8 cellular contexts compared by ENCODE assay signal in the genomic region with DNA sequence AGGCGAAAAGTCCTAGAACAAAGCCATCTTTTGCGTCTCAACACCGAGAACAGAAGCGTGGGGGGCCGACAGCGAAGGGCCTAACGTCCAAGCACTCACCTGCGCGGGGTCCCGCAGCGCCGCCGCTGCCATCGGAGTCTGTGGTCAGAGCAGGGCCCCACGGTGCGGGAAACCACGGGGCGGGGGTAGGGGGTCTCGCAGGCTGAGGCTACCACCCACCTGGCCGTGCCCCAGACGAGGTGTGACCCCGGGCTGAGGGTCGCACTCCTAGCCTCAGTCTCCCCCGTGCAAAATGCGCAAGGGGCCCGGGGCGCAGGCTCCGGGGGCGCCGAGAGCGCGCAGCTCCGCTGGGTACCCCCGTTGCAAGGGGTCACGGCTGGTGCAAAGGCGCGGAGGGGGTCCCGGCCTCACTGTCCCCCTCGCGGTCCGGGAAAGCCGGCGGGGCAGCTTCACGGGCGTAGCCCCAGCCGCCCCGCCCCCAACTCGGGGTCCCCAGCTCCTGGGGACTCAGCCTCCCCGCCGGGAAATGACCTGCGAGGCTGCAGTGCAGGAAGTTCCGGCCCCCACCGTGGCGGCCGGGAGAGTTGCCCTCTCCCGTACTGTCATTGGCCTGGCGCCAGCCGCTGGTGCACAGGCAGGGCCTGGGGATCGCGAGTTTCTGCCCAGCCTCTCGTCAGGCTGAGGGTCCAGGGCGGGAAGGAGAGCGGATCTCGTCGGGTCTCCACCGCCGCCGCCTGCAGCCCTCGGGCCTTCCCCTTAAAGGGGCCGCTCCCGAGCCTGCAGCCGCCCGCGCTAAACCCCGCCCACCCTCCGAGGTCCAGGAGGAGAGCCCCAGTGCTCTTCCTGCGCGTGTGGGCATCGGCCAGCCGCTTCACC. TPM values are rescaled to one million over a fixed set of nuclear protein-coding genes. Genes with fewer than 3 reads are reported as not detected.
DNase-seq lines count a peak whose midpoint lies in the region; ATAC-seq lines count a peak whose summit lies in the region.

Gene ZNF792 (minus strand): TSS at position 699 of the 876 bp plus-strand sequence. CDS start 567 bp downstream, at position 132.

- H3K4me1 ChIP-seq in NT2/D1 (ENCODE audit: insufficient read depth, insufficient read length) (no peaks in the 10 kb centered on the region), subcutaneous abdominal adipose tissue (ENCODE audit: control insufficient read depth in 5 of 5, insufficient read depth in 5 of 5, low read length in 5 of 5) (peaks cover 4 to 27% (median 26%) of the 10 kb centered on the region in 5 donors)

- H3K27ac ChIP-seq in subcutaneous abdominal adipose tissue (ENCODE audit: low read depth, low read length), result peak within 1 kb of the TSS; percentile 64

- peaks cover 43 to 50% (median 46%) of the 10 kb centered on the region in 3 donors for H3K36me3 Mint-ChIP-seq in naive thymus-derived CD8-positive, alpha-beta T cell

- H3K27me3 ChIP-seq in NT2/D1 (ENCODE audit: insufficient read depth, insufficient read length) (peaks cover 13% of the 10 kb centered on the region), subcutaneous abdominal adipose tissue (ENCODE audit: control insufficient read depth in 5 of 5, insufficient read depth in 4 of 5, low read length in 5 of 5) (no peaks in the 10 kb centered on the region)

- H3K36me3 ChIP-seq in NT2/D1 (ENCODE audit: insufficient read depth, insufficient read length, low read length), result peaks cover 14% of the 10 kb centered on the region
- peaks cover 0 to 25% (median 23%) of the 10 kb centered on the region in 5 donors for H3K36me3 ChIP-seq in subcutaneous abdominal adipose tissue (ENCODE audit: control insufficient read depth in 5 of 5, insufficient read depth in 5 of 5, low read length in 5 of 5)

- DNase-seq in A172 (ENCODE audit: low spot score), result peak; percentile 30
- peak; percentile 27 for DNase-seq in NT2/D1 (ENCODE audit: low read depth, low spot score)
- peak; percentile 17 for DNase-seq in activated T-helper 1 cell treated with Interleukin-2 at 50 U/mL for 16 hours (ENCODE audit: low read depth)
- DNase-seq in fibroblast of peridontal ligament (ENCODE audit: extremely low read depth), result peak; percentile 15
- peak in 8 of 10 donors; percentile 32 to 74 (median 45) for DNase-seq in naive thymus-derived CD8-positive, alpha-beta T cell

- H3K4me1 Mint-ChIP-seq in naive thymus-derived CD8-positive, alpha-beta T cell, result peaks cover 21 to 29% (median 26%) of the 10 kb centered on the region in 4 donors

- peak within 1 kb of the TSS; percentile 77 for H3K4me3 ChIP-seq in NT2/D1 (ENCODE audit: insufficient read length, low read depth)
- peak within 1 kb of the TSS; percentile 80 to 95 (median 85) for H3K4me3 ChIP-seq in subcutaneous abdominal adipose tissue (ENCODE audit: low read depth in 1 of 5, low read length in 5 of 5)

- peak within 1 kb of the TSS; percentile 93 to 97 (median 96) for H3K4me3 Mint-ChIP-seq in naive thymus-derived CD8-positive, alpha-beta T cell

- POLR2A ChIA-PET in naive thymus-derived CD8-positive, alpha-beta T cell (lab: Charles Lee), result interaction anchor here (0.8 to 49.8 kb wide), 11 partner anchors 9 to 248 kb away, joined by 3 to 1459 read pairs (median 4); partner anchors contain the start of genes GRAMD1A, ZNF181 and ZNF30

- peaks cover 18 to 77% (median 47%) of the 10 kb centered on the region in 9 donors for H3K9me3 Mint-ChIP-seq in naive thymus-derived CD8-positive, alpha-beta T cell

- H3K9ac ChIP-seq in NT2/D1 (ENCODE audit: insufficient read length, low read depth) (peak within 1 kb of the TSS; percentile 79), subcutaneous abdominal adipose tissue (ENCODE audit: low read length in 5 of 5) (peak within 1 kb of the TSS in 4 of 5 donors; percentile 67 to 88 (median 74))

- H3K9me3 ChIP-seq in NT2/D1 (ENCODE audit: insufficient read depth, low read length) (peaks cover 39% of the 10 kb centered on the region; the same call in 1 of the 2 replicates), subcutaneous abdominal adipose tissue (ENCODE audit: control insufficient read depth in 5 of 5, low read length in 5 of 5) (peaks cover 17 to 35% (median 33%) of the 10 kb centered on the region in 5 donors)

- ATAC-seq in GM18502 (IDR thresholded peaks at IDR 0.05; ENCODE audit: poor library complexity, unreplicated experiment), result peak; percentile 82
- peak; percentile 78 for ATAC-seq in HG03354 (IDR thresholded peaks at IDR 0.05; ENCODE audit: poor library complexity, severe bottlenecking, unreplicated experiment)
- ATAC-seq in naive thymus-derived CD8-positive, alpha-beta T cell, result peak; percentile 64 to 69

- no peaks in the 10 kb centered on the region for H3K27me3 Mint-ChIP-seq in naive thymus-derived CD8-positive, alpha-beta T cell

- H3K27ac Mint-ChIP-seq in naive thymus-derived CD8-positive, alpha-beta T cell, result peak within 1 kb of the TSS; percentile 87 to 97 (median 93)

RNA-seq across cellular contexts. Expression of gene ZNF792, which starts in this region (rescaled TPM):
- 1.1 and 1.5 TPM in 2 replicates for total RNA-seq in A172 (2014; rRNA removed; shearing (Covaris generic))
- 10 to 100 TPM; 34.4 to 35.5 TPM for total RNA-seq in naive thymus-derived CD8-positive, alpha-beta T cell
- polyA plus RNA-seq in naive thymus-derived CD8-positive, alpha-beta T cell, result 10 to 100 TPM in 2 of 3 donors, 1 to 10 TPM in 1; 9.7 to 18.7 (median 16.0) TPM

Comparison
In these comparisons a context has a peak if more than half of its experiments do, and no peak if none do; other contexts are left out.
1. Peak in every context shown above with its lines: DNase-seq, ATAC-seq, H3K4me3 ChIP-seq and H3K27ac ChIP-seq.
2. RNA of gene ZNF792 (total RNA-seq): 34.4 to 35.5 TPM in naive thymus-derived CD8-positive, alpha-beta T cell; 1.1 to 1.5 TPM in A172; every median in the first group is over 10 times any median in the second.